1 cellular context compared by ENCODE assay signal in genomic region chr19:2507109-2507508, GRCh38.
TF ChIP-seq lines count a peak whose summit lies in the region.

No MANE protein-coding gene starts in this region.

TF ChIP-seq in K562, 482 proteins besides CTCF, POLR2A, EP300 and RAD21 (continued from another document and continues in another):
- TF ChIP-seq ZNF318 (IDR thresholded peaks at IDR 0.05; ENCODE audit: borderline replicate concordance in 1 of 2, low read depth in 1 of 2) (no peak), PATZ1 (CRISPR knock-in tag; IDR thresholded peaks at IDR 0.05; ENCODE audit: borderline replicate concordance) (no peak), POLR2AphosphoS5 (IDR thresholded peaks at IDR 0.05; ENCODE audit: control insufficient read depth, insufficient read depth, low read depth, low read length) (no peak), NEUROD1 (IDR thresholded peaks at IDR 0.05; ENCODE audit: borderline replicate concordance, low read depth, low read length, partially characterized antibody) (no peak), ZNF561 (CRISPR knock-in tag; conservative IDR thresholded peaks at IDR 0.05) (no peak), PHF8 (IDR thresholded peaks at IDR 0.05; ENCODE audit: borderline replicate concordance, low read length) (peak; percentile 36; the same call in 1 of the 2 replicates), NR2C1 (IDR thresholded peaks at IDR 0.05) (no peak), NR2C1 (tag; IDR thresholded peaks at IDR 0.05) (no peak), ZNF436 (CRISPR knock-in tag; IDR thresholded peaks at IDR 0.05) (no peak), PHB (CRISPR knock-in tag; IDR thresholded peaks at IDR 0.05) (no peak), DIDO1 (tag; IDR thresholded peaks at IDR 0.05; ENCODE audit: low read depth) (no peak), TRIM28 (IDR thresholded peaks at IDR 0.05) (no peak), GTF2F1 (IDR thresholded peaks at IDR 0.05; ENCODE audit: low read depth, low read length) (no peak), SMAD2 (IDR thresholded peaks at IDR 0.05; ENCODE audit: low read depth, low read length) (no peak), ETV1 (tag; conservative IDR thresholded peaks at IDR 0.05; ENCODE audit: low read depth) (peak; percentile 83), YY1 (IDR thresholded peaks at IDR 0.05; ENCODE audit: borderline replicate concordance in 1 of 3, control insufficient read depth in 1 of 3, extremely low read depth in 1 of 3, insufficient read depth in 3 of 3, insufficient read length in 1 of 3, insufficient replicate concordance in 2 of 3, low read depth in 1 of 3, low read length in 2 of 3) (no peak), RBBP5 (IDR thresholded peaks at IDR 0.05; ENCODE audit: borderline replicate concordance, insufficient read depth, low read length, poor library complexity, severe bottlenecking) (peak; percentile 29), STAT5B (CRISPR knock-in tag; IDR thresholded peaks at IDR 0.05) (no peak), ZNF431 (CRISPR knock-in tag; IDR thresholded peaks at IDR 0.05) (no peak), TGIF2 (CRISPR knock-in tag; IDR thresholded peaks at IDR 0.05) (no peak), NUFIP1 (IDR thresholded peaks at IDR 0.05; ENCODE audit: partially characterized antibody) (no peak), SNIP1 (IDR thresholded peaks at IDR 0.05; ENCODE audit: low read depth) (no peak), CLOCK (CRISPR knock-in tag; IDR thresholded peaks at IDR 0.05; ENCODE audit: borderline replicate concordance) (no peak), GABPB1 (CRISPR knock-in tag; IDR thresholded peaks at IDR 0.05) (peak; percentile 48; the same call in 1 of the 2 replicates), ZNF830 (CRISPR knock-in tag; IDR thresholded peaks at IDR 0.05) (no peak), PCBP1 (IDR thresholded peaks at IDR 0.05; ENCODE audit: low read depth, low read length, poor library complexity, severe bottlenecking) (no peak), MYC (IDR thresholded peaks at IDR 0.05; ENCODE audit: low read depth, low read length) (no peak), MYC (CRISPR knock-in tag; IDR thresholded peaks at IDR 0.05; ENCODE audit: borderline replicate concordance, low read depth) (no peak), MEF2A (IDR thresholded peaks at IDR 0.05; ENCODE audit: control insufficient read depth, low read depth, low read length) (no peak), TEAD1 (CRISPR knock-in tag; IDR thresholded peaks at IDR 0.05) (no peak), TAF15 (IDR thresholded peaks at IDR 0.05; ENCODE audit: low read depth, low read length) (no peak), ZNF253 (CRISPR knock-in tag; conservative IDR thresholded peaks at IDR 0.05) (no peak), TCF15 (CRISPR knock-in tag; IDR thresholded peaks at IDR 0.05) (no peak), GTF3C2 (IDR thresholded peaks at IDR 0.05; ENCODE audit: borderline replicate concordance, extremely low read depth, insufficient read length) (no peak)
- TF ChIP-seq, protein P1, sequence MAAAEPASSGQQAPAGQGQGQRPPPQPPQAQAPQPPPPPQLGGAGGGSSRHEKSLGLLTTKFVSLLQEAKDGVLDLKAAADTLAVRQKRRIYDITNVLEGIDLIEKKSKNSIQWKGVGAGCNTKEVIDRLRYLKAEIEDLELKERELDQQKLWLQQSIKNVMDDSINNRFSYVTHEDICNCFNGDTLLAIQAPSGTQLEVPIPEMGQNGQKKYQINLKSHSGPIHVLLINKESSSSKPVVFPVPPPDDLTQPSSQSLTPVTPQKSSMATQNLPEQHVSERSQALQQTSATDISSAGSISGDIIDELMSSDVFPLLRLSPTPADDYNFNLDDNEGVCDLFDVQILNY (CRISPR knock-in tag; IDR thresholded peaks at IDR 0.05) = no peak
- TF ChIP-seq, protein P2, sequence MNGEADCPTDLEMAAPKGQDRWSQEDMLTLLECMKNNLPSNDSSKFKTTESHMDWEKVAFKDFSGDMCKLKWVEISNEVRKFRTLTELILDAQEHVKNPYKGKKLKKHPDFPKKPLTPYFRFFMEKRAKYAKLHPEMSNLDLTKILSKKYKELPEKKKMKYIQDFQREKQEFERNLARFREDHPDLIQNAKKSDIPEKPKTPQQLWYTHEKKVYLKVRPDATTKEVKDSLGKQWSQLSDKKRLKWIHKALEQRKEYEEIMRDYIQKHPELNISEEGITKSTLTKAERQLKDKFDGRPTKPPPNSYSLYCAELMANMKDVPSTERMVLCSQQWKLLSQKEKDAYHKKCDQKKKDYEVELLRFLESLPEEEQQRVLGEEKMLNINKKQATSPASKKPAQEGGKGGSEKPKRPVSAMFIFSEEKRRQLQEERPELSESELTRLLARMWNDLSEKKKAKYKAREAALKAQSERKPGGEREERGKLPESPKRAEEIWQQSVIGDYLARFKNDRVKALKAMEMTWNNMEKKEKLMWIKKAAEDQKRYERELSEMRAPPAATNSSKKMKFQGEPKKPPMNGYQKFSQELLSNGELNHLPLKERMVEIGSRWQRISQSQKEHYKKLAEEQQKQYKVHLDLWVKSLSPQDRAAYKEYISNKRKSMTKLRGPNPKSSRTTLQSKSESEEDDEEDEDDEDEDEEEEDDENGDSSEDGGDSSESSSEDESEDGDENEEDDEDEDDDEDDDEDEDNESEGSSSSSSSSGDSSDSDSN (IDR thresholded peaks at IDR 0.05; ENCODE audit: borderline replicate concordance in 1 of 2, low read depth in 2 of 2, low read length in 2 of 2) = no peak
- TF ChIP-seq, protein P3, sequence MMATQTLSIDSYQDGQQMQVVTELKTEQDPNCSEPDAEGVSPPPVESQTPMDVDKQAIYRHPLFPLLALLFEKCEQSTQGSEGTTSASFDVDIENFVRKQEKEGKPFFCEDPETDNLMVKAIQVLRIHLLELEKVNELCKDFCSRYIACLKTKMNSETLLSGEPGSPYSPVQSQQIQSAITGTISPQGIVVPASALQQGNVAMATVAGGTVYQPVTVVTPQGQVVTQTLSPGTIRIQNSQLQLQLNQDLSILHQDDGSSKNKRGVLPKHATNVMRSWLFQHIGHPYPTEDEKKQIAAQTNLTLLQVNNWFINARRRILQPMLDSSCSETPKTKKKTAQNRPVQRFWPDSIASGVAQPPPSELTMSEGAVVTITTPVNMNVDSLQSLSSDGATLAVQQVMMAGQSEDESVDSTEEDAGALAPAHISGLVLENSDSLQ (IDR thresholded peaks at IDR 0.05) = peak; percentile 53; the same call in 1 of the 2 replicates
- TF ChIP-seq, protein P4, sequence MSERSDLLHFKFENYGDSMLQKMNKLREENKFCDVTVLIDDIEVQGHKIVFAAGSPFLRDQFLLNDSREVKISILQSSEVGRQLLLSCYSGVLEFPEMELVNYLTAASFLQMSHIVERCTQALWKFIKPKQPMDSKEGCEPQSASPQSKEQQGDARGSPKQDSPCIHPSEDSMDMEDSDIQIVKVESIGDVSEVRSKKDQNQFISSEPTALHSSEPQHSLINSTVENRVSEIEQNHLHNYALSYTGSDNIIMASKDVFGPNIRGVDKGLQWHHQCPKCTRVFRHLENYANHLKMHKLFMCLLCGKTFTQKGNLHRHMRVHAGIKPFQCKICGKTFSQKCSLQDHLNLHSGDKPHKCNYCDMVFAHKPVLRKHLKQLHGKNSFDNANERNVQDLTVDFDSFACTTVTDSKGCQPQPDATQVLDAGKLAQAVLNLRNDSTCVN (CRISPR knock-in tag; IDR thresholded peaks at IDR 0.05) = no peak
